ENCODE assay signal across 8 cellular contexts in the genomic region with DNA sequence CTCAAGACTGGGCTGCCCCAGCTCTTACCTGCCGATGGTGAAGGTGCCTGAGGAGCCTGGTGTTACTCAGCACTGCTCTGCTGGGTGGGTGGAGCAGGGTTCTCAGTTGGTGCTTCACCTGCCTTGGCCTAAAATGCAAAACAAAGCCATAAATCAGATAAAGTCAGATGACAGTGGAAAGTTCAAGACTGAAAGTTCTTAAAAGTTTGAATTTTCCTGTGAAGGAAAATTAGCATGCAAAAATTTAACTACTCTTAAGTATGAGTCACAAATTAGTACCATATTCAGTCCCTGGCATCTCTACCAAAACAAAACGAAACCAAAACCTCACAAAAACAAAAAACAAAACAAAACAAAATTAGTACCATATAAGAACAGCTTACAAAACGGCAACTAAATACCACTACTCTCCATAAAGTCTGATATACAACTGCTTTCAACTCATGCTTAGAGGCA. TPM values are rescaled to one million over a fixed set of nuclear protein-coding genes. Genes with fewer than 3 reads are reported as not detected.
A peak's percentile ranks its signal among the peaks of the same experiment; 100 is the strongest.
DNase-seq lines count a peak whose midpoint lies in the region; ATAC-seq and TF ChIP-seq lines count a peak whose summit lies in the region.

No MANE protein-coding gene starts in this region.

- no peaks in the 10 kb centered on the region for H3K4me1 ChIP-seq in CD4-positive, alpha-beta memory T cell (ENCODE audit: insufficient read depth, low read length)
- H3K4me1 ChIP-seq in mucosa of descending colon (ENCODE audit: low read depth) (no peaks in the 10 kb centered on the region), thyroid gland (no peaks in the 10 kb centered on the region)

- WGBS in thyroid gland, 2 donors, result 76 to 86% methylated on average over 3 of the region's 3 CpGs

- intact Hi-C loops in CD4-positive, alpha-beta memory T cell (cut with micrococcal nuclease), result no loop called here
- intact Hi-C loops in mucosa of descending colon (cut with DNase I, micrococcal nuclease) (no loop called here), left ventricle myocardium superior (cut with micrococcal nuclease) (no loop called here), thyroid gland (cut with DNase I) (no loop called here)

- no peaks in the 10 kb centered on the region for H3K27me3 Mint-ChIP-seq in CD4-positive, alpha-beta memory T cell

- no peak overlapping the region for H3K4me3 ChIP-seq in CD4-positive, alpha-beta memory T cell (ENCODE audit: low read length in 2 of 2)
- H3K4me3 ChIP-seq in mucosa of descending colon (no peak overlapping the region), thyroid gland (replicated peaks in 1 of 3) (no peak overlapping the region)

- no peaks in the 10 kb centered on the region for H3K9me3 ChIP-seq in CD4-positive, alpha-beta memory T cell (ENCODE audit: control insufficient read depth in 1 of 2, low read length in 2 of 2)
- no peaks in the 10 kb centered on the region for H3K9me3 ChIP-seq in mucosa of descending colon
- no peaks in the 10 kb centered on the region for H3K9me3 ChIP-seq in thyroid gland

- peak overlapping the region; percentile 0 to 87 (median 66) for H3K27ac Mint-ChIP-seq in CD4-positive, alpha-beta memory T cell

- CTCF ChIA-PET in CD4-positive, alpha-beta memory T cell (lab: Charles Lee; ENCODE audit: partially characterized antibody), result no interaction called here

- ATAC-seq in GM21619 (IDR thresholded peaks at IDR 0.05; ENCODE audit: unreplicated experiment) (peak; percentile 80), mucosa of descending colon (peak; percentile 26), left ventricle myocardium superior (no peak)

- no peaks in the 10 kb centered on the region for H3K36me3 ChIP-seq in CD4-positive, alpha-beta memory T cell (ENCODE audit: insufficient read depth, low read length)
- H3K36me3 ChIP-seq in mucosa of descending colon (ENCODE audit: low read depth) (no peaks in the 10 kb centered on the region), thyroid gland (peaks cover 48 to 62% of the 10 kb centered on the region in 2 donors)

- DNase-seq in CD4-positive, alpha-beta memory T cell, result no peak
- peak; percentile 54 for DNase-seq in activated CD4-positive, alpha-beta T cell treated with anti-CD3 and anti-CD28 coated beads for 48 hours
- no peak for DNase-seq in mucosa of descending colon
- no peak for DNase-seq in iPS-NIHi11 (ENCODE audit: low spot score)
- DNase-seq in left ventricle myocardium superior, result no peak
- DNase-seq in SKM-1 (lab: John Stamatoyannopoulos, UW; ENCODE audit: unreplicated experiment), result no peak
- DNase-seq in thyroid gland, result no peak

- H3K9me3 Mint-ChIP-seq in CD4-positive, alpha-beta memory T cell, result no peaks in the 10 kb centered on the region

- no peaks in the 10 kb centered on the region for H3K27me3 ChIP-seq in CD4-positive, alpha-beta memory T cell (ENCODE audit: insufficient read depth, low read length)
- H3K27me3 ChIP-seq in thyroid gland, result no peaks in the 10 kb centered on the region

- TF ChIP-seq POLR2A in thyroid gland (IDR thresholded peaks at IDR 0.05), result no peak

- H3K36me3 Mint-ChIP-seq in CD4-positive, alpha-beta memory T cell, result no peaks in the 10 kb centered on the region

- H3K4me3 Mint-ChIP-seq in CD4-positive, alpha-beta memory T cell, result peak overlapping the region in 7 of 8 donors; percentile 29 to 79 (median 71)

- peaks cover 9 to 16% (median 12%) of the 10 kb centered on the region in 4 donors for H3K4me1 Mint-ChIP-seq in CD4-positive, alpha-beta memory T cell

- no peak overlapping the region for H3K27ac ChIP-seq in CD4-positive, alpha-beta memory T cell (ENCODE audit: low read depth, low read length)
- no peak overlapping the region for H3K27ac ChIP-seq in thyroid gland

- POLR2A ChIA-PET in CD4-positive, alpha-beta memory T cell (lab: Charles Lee; ENCODE audit: partially characterized antibody), result no interaction called here

- TF ChIP-seq CTCF in mucosa of descending colon (IDR thresholded peaks at IDR 0.05), result no peak
- TF ChIP-seq CTCF in thyroid gland (IDR thresholded peaks at IDR 0.05), result no peak

RNA-seq across cellular contexts. Expression of gene YBX3, which starts 21.9 kb away (rescaled TPM):
- total RNA-seq in CD4-positive, alpha-beta memory T cell, result 1 to 10 TPM; 3.2 to 5.1 TPM
- 1 to 10 TPM; 1.7 to 2.0 TPM for polyA plus RNA-seq in CD4-positive, alpha-beta memory T cell
- total RNA-seq in mucosa of descending colon (100 to 1,000 TPM; 120 to 373 (median 193) TPM), left ventricle myocardium superior (773 TPM), thyroid gland (100 to 1,000 TPM; 123 to 351 (median 233) TPM)

RNA-seq across cellular contexts. Expression of gene STYK1, which starts 27.4 kb away (rescaled TPM):
- total RNA-seq in CD4-positive, alpha-beta memory T cell, result not detected
- not detected for polyA plus RNA-seq in CD4-positive, alpha-beta memory T cell
- total RNA-seq in mucosa of descending colon (10 to 100 TPM; 19.9 to 37.6 (median 28.0) TPM), left ventricle myocardium superior (not detected), thyroid gland (under 1 TPM in 1 of 4 donors, not detected in 3; 0.40 TPM)

Comparison
In these comparisons a context has a peak if more than half of its experiments do, and no peak if none do; other contexts are left out.
1. RNA of gene YBX3, which starts 21.9 kb away (total RNA-seq): 773 TPM in left ventricle myocardium superior (single experiment), 123 to 351 TPM in thyroid gland and 120 to 373 TPM in mucosa of descending colon; 3.2 to 5.1 TPM in CD4-positive, alpha-beta memory T cell; every median in the first group is over 10 times any median in the second.
2. RNA of gene STYK1, which starts 27.4 kb away (total RNA-seq): 19.9 to 37.6 TPM in mucosa of descending colon; 0.40 TPM in thyroid gland, not detected in CD4-positive, alpha-beta memory T cell and not detected in left ventricle myocardium superior (single experiment); every median in the first group is over 10 times any median in the second.